ENCODE assay signal across 17 cellular contexts in the genomic region with DNA sequence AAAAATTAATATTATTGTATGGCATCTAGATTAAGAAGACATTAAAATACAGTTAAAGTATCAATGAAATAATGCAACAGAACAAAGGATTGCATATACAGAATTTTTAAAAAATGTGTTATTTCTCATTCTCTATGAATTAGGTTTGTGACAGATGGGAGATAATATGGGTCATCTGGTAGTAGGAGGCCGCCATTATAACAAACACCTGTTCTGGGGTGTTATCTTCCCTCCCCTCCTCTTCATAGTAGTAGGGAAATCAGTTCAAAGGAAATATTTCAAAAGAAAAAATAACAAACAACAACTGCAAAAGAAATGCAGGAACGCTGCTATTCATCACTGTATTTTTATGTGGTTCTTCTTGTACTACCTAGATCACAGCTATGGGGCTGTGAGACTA.
"Had no signal": no experiment of that assay in that cellular context is flagged by ENCODE, and none has a peak within 500 bp of the region (broad histone marks: within the 10 kb centered on the region; RNA-seq: fewer than 3 reads in every experiment).

No MANE protein-coding gene starts in this region.

- H3K4me2 ChIP-seq: hepatocyte had no signal

- H3K9me3 ChIP-seq: colonic mucosa, stomach, thoracic aorta, transverse colon had no signal

- H3K36me3 ChIP-seq: colonic mucosa, stomach, thoracic aorta, transverse colon had no signal

- DNase-seq: colonic mucosa; dermis blood vessel endothelial cell; endodermal cell; foreskin melanocyte; head of caudate nucleus; mesendoderm; natural killer cell; posterior cingulate gyrus; stimulated activated CD4-positive, alpha-beta T cell treated with anti-CD3 and anti-CD28 coated beads, Interleukin-2, amount 100 ng/mL, for 24 hours; stimulated activated naive CD4-positive, alpha-beta T cell; stomach; substantia nigra; transverse colon had no signal

- H3K27ac ChIP-seq: colonic mucosa, hepatocyte, skin epidermis, stomach, thoracic aorta, transverse colon had no signal

- H2AFZ ChIP-seq: hepatocyte had no signal

- H3K4me3 ChIP-seq: colonic mucosa, hepatocyte, skin epidermis, stomach, thoracic aorta, transverse colon had no signal

- ATAC-seq: natural killer cell, sciatic nerve had no signal

- H3K4me1 ChIP-seq: colonic mucosa, stomach, transverse colon had no signal

- H3K27me3 ChIP-seq: colonic mucosa, hepatocyte, stomach, transverse colon had no signal
